In genomic region chr13:79406597-79406908, GRCh38 we compare ENCODE assay signal across 8 cellular contexts. TPM values are rescaled to one million over a fixed set of nuclear protein-coding genes. Genes with fewer than 3 reads are reported as not detected.
A peak's percentile ranks its signal among the peaks of the same experiment; 100 is the strongest.
DNase-seq lines count a peak whose midpoint lies in the region; ATAC-seq, FAIRE-seq and TF ChIP-seq lines count a peak whose summit lies in the region.

No MANE protein-coding gene starts in this region.

- 3 to 8% (median 5%) methylated on average over 4 of the region's 4 CpGs for WGBS in psoas muscle, 3 donors

- intact Hi-C loops in psoas muscle (cut with DNase I), result loop anchor here in 1 of 2 donors (5.0 kb wide), 2 partner anchors 76 to 931 kb away; partner anchors contain the start of gene NDFIP2

- no peaks in the 10 kb centered on the region for H3K27me3 ChIP-seq in SJCRH30
- no peaks in the 10 kb centered on the region for H3K27me3 ChIP-seq in psoas muscle (ENCODE audit: insufficient read depth in 3 of 3, low read length in 2 of 3)

- H3K9me3 ChIP-seq in SJCRH30 (replicated peaks) (no peaks in the 10 kb centered on the region), psoas muscle (no peaks in the 10 kb centered on the region)

- FAIRE-seq in frontal cortex (lab: Jason Lieb, UNC), result no peak

- H3K36me3 ChIP-seq in SJCRH30, result peaks cover 11% of the 10 kb centered on the region
- no peaks in the 10 kb centered on the region for H3K36me3 ChIP-seq in psoas muscle (ENCODE audit: insufficient read depth in 1 of 2, low read depth in 1 of 2)

- H3K27ac ChIP-seq in SJCRH30 (peak overlapping the region; percentile 94), psoas muscle (peak overlapping the region; percentile 95)

- DNase-seq in SJCRH30, result no peak
- no peak for DNase-seq in foreskin fibroblast
- no peak for DNase-seq in psoas muscle
- no peak for DNase-seq in activated gamma-delta T cell (lab: John Stamatoyannopoulos, UW)
- DNase-seq in UCSD-AML1 (lab: John Stamatoyannopoulos, UW; ENCODE audit: unreplicated experiment), result no peak
- no peak for DNase-seq in frontal cortex (ENCODE audit: low spot score in 2 of 2)

- TF ChIP-seq CTCF in foreskin fibroblast (IDR thresholded peaks at IDR 0.05; ENCODE audit: low read depth, low read length), result no peak
- TF ChIP-seq CTCF in psoas muscle (IDR thresholded peaks at IDR 0.05), result no peak

- H3K4me1 ChIP-seq in SJCRH30 (peaks cover 34% of the 10 kb centered on the region), psoas muscle (peaks cover 40% of the 10 kb centered on the region)

- ATAC-seq in GM18861 (IDR thresholded peaks at IDR 0.05; ENCODE audit: unreplicated experiment) (peak; percentile 19), HG02642 (IDR thresholded peaks at IDR 0.05; ENCODE audit: poor library complexity, unreplicated experiment) (peak; percentile 32), psoas muscle (peak in 2 of 4 donors; percentile 43 to 60)

- H3K4me3 ChIP-seq in SJCRH30 (peak overlapping the region; percentile 83), foreskin fibroblast (ENCODE audit: low read depth in 1 of 2, low read length in 2 of 2) (peak overlapping the region; percentile 89 to 93), psoas muscle (peak overlapping the region; percentile 72)

RNA-seq across cellular contexts. Expression of gene RBM26, which starts 0.5 kb away (rescaled TPM):
- total RNA-seq in SJCRH30 (2014; rRNA removed; shearing (Covaris generic)), result 79.8 and 98.3 TPM in 2 replicates
- total RNA-seq in psoas muscle (10 to 100 TPM; 21.4 to 36.5 (median 25.6) TPM), frontal cortex (55.8 TPM)
- 10 to 100 TPM in 2 of 3 donors, 1 to 10 TPM in 1; 9.6 to 23.7 (median 17.0) TPM for polyA plus RNA-seq in psoas muscle
